Comparison of ENCODE assay signal across 9 cellular contexts in the genomic region with DNA sequence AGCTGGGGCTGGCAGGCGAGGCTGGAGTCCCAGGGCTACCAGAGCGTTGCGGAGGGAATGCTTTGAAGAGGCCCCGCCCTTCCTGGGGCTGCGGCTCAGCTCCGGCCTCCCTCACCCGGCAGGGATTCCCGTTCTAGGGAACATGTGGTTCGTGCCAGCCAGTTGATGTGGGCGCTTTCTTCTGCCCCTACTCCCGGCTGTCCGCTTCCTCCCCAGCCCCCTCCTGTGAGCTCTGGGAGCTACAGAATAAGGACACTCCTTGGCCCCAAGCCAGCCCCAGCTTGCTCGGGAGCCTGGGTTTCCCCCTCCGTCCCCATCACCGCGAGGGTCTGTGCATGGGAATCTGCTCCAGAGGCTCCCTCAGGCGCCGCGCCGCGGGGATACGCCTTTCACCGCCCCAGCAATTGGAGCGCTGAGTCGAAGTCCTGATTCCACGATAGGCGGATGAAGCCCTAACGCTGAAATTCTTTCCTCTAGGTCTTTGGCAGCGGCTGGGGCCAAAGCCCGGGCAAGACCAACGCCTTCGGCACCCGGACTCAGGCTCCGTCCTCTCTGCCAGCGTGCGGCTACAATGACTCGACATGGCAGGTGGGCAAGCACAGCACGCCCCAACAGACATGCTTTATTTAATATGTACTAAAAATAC.
DNase-seq lines count a peak whose midpoint lies in the region; ATAC-seq and TF ChIP-seq lines count a peak whose summit lies in the region.
"Had no signal": no experiment of that assay in that cellular context is flagged by ENCODE, and none has a peak within 500 bp of the region (broad histone marks: within the 10 kb centered on the region; RNA-seq: fewer than 3 reads in every experiment).

No MANE protein-coding gene starts in this region.

- DNase-seq in GM10248 (ENCODE audit: extremely low spot score) (peak; percentile 8), globus pallidus (ENCODE audit: low spot score) (peak; percentile 57)
- no peak for DNase-seq in activated CD4-positive, alpha-beta memory T cell treated with anti-CD3 and anti-CD28 coated beads, Interleukin-2, amount 10 ng/mL, durations not matched to agents 7 days and 5 days

- no peak overlapping the region for H3K27ac Mint-ChIP-seq in activated CD4-positive, alpha-beta memory T cell treated with anti-CD3 and anti-CD28 coated beads, Interleukin-2, amount 10 ng/mL, durations not matched to agents 7 days and 5 days

- H3K4me3 Mint-ChIP-seq in activated CD4-positive, alpha-beta memory T cell treated with anti-CD3 and anti-CD28 coated beads, Interleukin-2, amount 10 ng/mL, durations not matched to agents 7 days and 5 days: no peak overlapping the region

- H3K36me3 ChIP-seq in neuron (ENCODE audit: insufficient read depth, low read length): no peaks in the 10 kb centered on the region
- H3K36me3 ChIP-seq: neutrophil had no signal

- no peaks in the 10 kb centered on the region for H3K9me3 Mint-ChIP-seq in activated CD4-positive, alpha-beta memory T cell treated with anti-CD3 and anti-CD28 coated beads, Interleukin-2, amount 10 ng/mL, durations not matched to agents 7 days and 5 days

- peak overlapping the region; percentile 48 for H2AFZ ChIP-seq in neuron (ENCODE audit: low read depth, low read length)

- CTCF ChIA-PET in GM10248 (lab: Yijun Ruan, JAX): no interaction called here
- CTCF ChIA-PET in activated CD4-positive, alpha-beta memory T cell treated with anti-CD3 and anti-CD28 coated beads, Interleukin-2, amount 10 ng/mL, durations not matched to agents 7 days and 5 days (lab: Charles Lee): interaction anchor here (0.5 kb wide), 1 partner anchor 12 kb away, joined by 3 read pairs; no protein-coding TSS in a partner anchor

- peaks cover 40% of the 10 kb centered on the region for H3K27me3 Mint-ChIP-seq in activated CD4-positive, alpha-beta memory T cell treated with anti-CD3 and anti-CD28 coated beads, Interleukin-2, amount 10 ng/mL, durations not matched to agents 7 days and 5 days

- H3K4me1 ChIP-seq in neuron (ENCODE audit: insufficient read depth, low read length): peaks cover 45% of the 10 kb centered on the region

- TF ChIP-seq CTCF in GM10248 (IDR thresholded peaks at IDR 0.05; ENCODE audit: control extremely low read depth, extremely low read depth, low read depth, missing control alignments): no peak

- no peaks in the 10 kb centered on the region for H3K36me3 Mint-ChIP-seq in activated CD4-positive, alpha-beta memory T cell treated with anti-CD3 and anti-CD28 coated beads, Interleukin-2, amount 10 ng/mL, durations not matched to agents 7 days and 5 days (ENCODE audit: low read depth)

- no peaks in the 10 kb centered on the region for H3K9me3 ChIP-seq in neuron (ENCODE audit: low read length)
- H3K9me3 ChIP-seq: neutrophil had no signal

- ATAC-seq in SK-N-SH treated with all-trans-retinoic acid at 6 μM for 48 hours (peak; percentile 75), GM18517 (IDR thresholded peaks at IDR 0.05; ENCODE audit: unreplicated experiment) (no peak), HG03378 (IDR thresholded peaks at IDR 0.05; ENCODE audit: unreplicated experiment) (no peak), GM21390 (IDR thresholded peaks at IDR 0.05; ENCODE audit: unreplicated experiment) (no peak)

- POLR2A ChIA-PET in GM10248 (lab: Yijun Ruan, JAX): no interaction called here
- POLR2A ChIA-PET in activated CD4-positive, alpha-beta memory T cell treated with anti-CD3 and anti-CD28 coated beads, Interleukin-2, amount 10 ng/mL, durations not matched to agents 7 days and 5 days (lab: Charles Lee): no interaction called here

- H3K4me1 Mint-ChIP-seq in activated CD4-positive, alpha-beta memory T cell treated with anti-CD3 and anti-CD28 coated beads, Interleukin-2, amount 10 ng/mL, durations not matched to agents 7 days and 5 days: no peaks in the 10 kb centered on the region

- peak overlapping the region; percentile 35 for H3K4me3 ChIP-seq in neuron (ENCODE audit: low read length)

- peaks cover 2% of the 10 kb centered on the region for H3K27me3 ChIP-seq in neuron (ENCODE audit: insufficient read depth, low read length)

TF ChIP-seq in SK-N-SH treated with all-trans-retinoic acid at 6 μM for 48 hours, 23 proteins besides CTCF, POLR2A, EP300 and RAD21 (continues in another document):
- TF ChIP-seq PATZ1 (CRISPR knock-in tag; IDR thresholded peaks at IDR 0.05; ENCODE audit: borderline replicate concordance): no peak
- no peak for TF ChIP-seq ZNF8 (CRISPR knock-in tag; IDR thresholded peaks at IDR 0.05)
- TF ChIP-seq ZNF70 (CRISPR knock-in tag; IDR thresholded peaks at IDR 0.05): no peak
- TF ChIP-seq CSDC2 (CRISPR knock-in tag; IDR thresholded peaks at IDR 0.05): no peak
- no peak for TF ChIP-seq ZC3H10 (CRISPR knock-in tag; IDR thresholded peaks at IDR 0.05)
- TF ChIP-seq RARB (CRISPR knock-in tag; IDR thresholded peaks at IDR 0.05): no peak
- no peak for TF ChIP-seq CREB5 (CRISPR knock-in tag; IDR thresholded peaks at IDR 0.05; ENCODE audit: low read depth)
- TF ChIP-seq, protein P1, sequence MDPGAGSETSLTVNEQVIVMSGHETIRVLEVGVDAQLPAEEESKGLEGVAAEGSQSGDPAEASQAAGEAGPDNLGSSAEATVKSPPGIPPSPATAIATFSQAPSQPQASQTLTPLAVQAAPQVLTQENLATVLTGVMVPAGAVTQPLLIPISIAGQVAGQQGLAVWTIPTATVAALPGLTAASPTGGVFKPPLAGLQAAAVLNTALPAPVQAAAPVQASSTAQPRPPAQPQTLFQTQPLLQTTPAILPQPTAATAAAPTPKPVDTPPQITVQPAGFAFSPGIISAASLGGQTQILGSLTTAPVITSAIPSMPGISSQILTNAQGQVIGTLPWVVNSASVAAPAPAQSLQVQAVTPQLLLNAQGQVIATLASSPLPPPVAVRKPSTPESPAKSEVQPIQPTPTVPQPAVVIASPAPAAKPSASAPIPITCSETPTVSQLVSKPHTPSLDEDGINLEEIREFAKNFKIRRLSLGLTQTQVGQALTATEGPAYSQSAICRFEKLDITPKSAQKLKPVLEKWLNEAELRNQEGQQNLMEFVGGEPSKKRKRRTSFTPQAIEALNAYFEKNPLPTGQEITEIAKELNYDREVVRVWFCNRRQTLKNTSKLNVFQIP (CRISPR knock-in tag; IDR thresholded peaks at IDR 0.05; ENCODE audit: borderline replicate concordance, low read depth): no peak
- no peak for TF ChIP-seq ISL1 (CRISPR knock-in tag; IDR thresholded peaks at IDR 0.05)
- TF ChIP-seq TOX (CRISPR knock-in tag; IDR thresholded peaks at IDR 0.05; ENCODE audit: borderline replicate concordance): no peak
- no peak for TF ChIP-seq ARNTL (CRISPR knock-in tag; IDR thresholded peaks at IDR 0.05; ENCODE audit: borderline replicate concordance, low read depth)
- TF ChIP-seq ZFP30 (CRISPR knock-in tag; IDR thresholded peaks at IDR 0.05): no peak
- TF ChIP-seq, protein P2, sequence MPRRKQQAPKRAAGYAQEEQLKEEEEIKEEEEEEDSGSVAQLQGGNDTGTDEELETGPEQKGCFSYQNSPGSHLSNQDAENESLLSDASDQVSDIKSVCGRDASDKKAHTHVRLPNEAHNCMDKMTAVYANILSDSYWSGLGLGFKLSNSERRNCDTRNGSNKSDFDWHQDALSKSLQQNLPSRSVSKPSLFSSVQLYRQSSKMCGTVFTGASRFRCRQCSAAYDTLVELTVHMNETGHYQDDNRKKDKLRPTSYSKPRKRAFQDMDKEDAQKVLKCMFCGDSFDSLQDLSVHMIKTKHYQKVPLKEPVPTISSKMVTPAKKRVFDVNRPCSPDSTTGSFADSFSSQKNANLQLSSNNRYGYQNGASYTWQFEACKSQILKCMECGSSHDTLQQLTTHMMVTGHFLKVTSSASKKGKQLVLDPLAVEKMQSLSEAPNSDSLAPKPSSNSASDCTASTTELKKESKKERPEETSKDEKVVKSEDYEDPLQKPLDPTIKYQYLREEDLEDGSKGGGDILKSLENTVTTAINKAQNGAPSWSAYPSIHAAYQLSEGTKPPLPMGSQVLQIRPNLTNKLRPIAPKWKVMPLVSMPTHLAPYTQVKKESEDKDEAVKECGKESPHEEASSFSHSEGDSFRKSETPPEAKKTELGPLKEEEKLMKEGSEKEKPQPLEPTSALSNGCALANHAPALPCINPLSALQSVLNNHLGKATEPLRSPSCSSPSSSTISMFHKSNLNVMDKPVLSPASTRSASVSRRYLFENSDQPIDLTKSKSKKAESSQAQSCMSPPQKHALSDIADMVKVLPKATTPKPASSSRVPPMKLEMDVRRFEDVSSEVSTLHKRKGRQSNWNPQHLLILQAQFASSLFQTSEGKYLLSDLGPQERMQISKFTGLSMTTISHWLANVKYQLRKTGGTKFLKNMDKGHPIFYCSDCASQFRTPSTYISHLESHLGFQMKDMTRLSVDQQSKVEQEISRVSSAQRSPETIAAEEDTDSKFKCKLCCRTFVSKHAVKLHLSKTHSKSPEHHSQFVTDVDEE (CRISPR knock-in tag; IDR thresholded peaks at IDR 0.05): no peak
- no peak for TF ChIP-seq TCF4 (CRISPR knock-in tag; IDR thresholded peaks at IDR 0.05; ENCODE audit: borderline replicate concordance)
- TF ChIP-seq GLIS3 (CRISPR knock-in tag; IDR thresholded peaks at IDR 0.05): no peak
- no peak for TF ChIP-seq ESRRG (CRISPR knock-in tag; IDR thresholded peaks at IDR 0.05)
